8 cellular contexts compared by ENCODE assay signal in the genomic region with DNA sequence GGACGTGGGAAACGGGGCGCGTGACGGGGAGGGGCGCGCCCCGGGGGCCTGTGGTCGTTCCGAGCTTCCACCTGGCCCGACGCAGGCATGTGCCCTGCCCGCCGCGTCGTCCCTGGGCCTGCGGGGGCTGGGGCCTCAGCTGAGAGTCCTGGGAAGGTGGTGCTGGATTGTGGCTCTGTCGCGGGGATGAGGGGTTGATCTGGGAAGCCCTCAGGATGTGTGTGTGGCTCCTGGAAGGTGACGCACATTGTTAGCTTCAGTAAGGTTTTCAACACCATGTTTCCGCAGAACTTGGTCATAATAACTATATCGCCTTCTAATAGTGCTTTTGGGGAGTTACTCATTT.
A peak's percentile ranks its signal among the peaks of the same experiment; 100 is the strongest.
DNase-seq lines count a peak whose midpoint lies in the region; ATAC-seq and TF ChIP-seq lines count a peak whose summit lies in the region.

No MANE protein-coding gene starts in this region.

- 25 to 37% methylated on average over 22 of the region's 22 CpGs for WGBS in esophagus, 2 donors

- peak overlapping the region; percentile 94 for H3K4me3 ChIP-seq in SK-N-MC
- H3K4me3 ChIP-seq in esophagus (ENCODE audit: low read depth in 1 of 2, low read length in 2 of 2) = peak overlapping the region; percentile 59 to 89
- H3K4me3 ChIP-seq in neural progenitor cell = no peak overlapping the region

- H3K79me2 ChIP-seq in neural progenitor cell (ENCODE audit: low read depth) = no peaks in the 10 kb centered on the region

- no peaks in the 10 kb centered on the region for H3F3A ChIP-seq in neural progenitor cell (ENCODE audit: low read depth)

- H3K27me3 Mint-ChIP-seq in neural progenitor cell (ENCODE audit: insufficient read depth, low read depth) = no peaks in the 10 kb centered on the region

- peaks cover 2% of the 10 kb centered on the region for H3K36me3 Mint-ChIP-seq in neural progenitor cell

- H2AFZ ChIP-seq in neural progenitor cell (replicated peaks) = no peak overlapping the region

- peaks cover 22% of the 10 kb centered on the region for H3K36me3 ChIP-seq in SK-N-MC (ENCODE audit: insufficient read depth, low read length)
- peaks cover 0 to 4% of the 10 kb centered on the region in 2 donors for H3K36me3 ChIP-seq in esophagus (ENCODE audit: control insufficient read depth in 2 of 2, insufficient read depth in 2 of 2, low read length in 1 of 2)
- no peaks in the 10 kb centered on the region for H3K36me3 ChIP-seq in neural progenitor cell

- no peak overlapping the region for H3K4me2 ChIP-seq in neural progenitor cell

- no peak for TF ChIP-seq POLR2A in GM18505 (IDR thresholded peaks at IDR 0.05; ENCODE audit: borderline replicate concordance, extremely low read depth, insufficient read depth, insufficient read length)

- peak overlapping the region; percentile 86 for H3K9ac ChIP-seq in SK-N-MC (ENCODE audit: insufficient read length)
- no peak overlapping the region for H3K9ac ChIP-seq in neural progenitor cell

- H3K9me3 ChIP-seq in SK-N-MC (ENCODE audit: low read depth, low read length) = no peaks in the 10 kb centered on the region
- H3K9me3 ChIP-seq in esophagus (ENCODE audit: control insufficient read depth in 2 of 2, insufficient read depth in 1 of 2, low read depth in 1 of 2, low read length in 1 of 2) = peaks cover 0 to 3% of the 10 kb centered on the region in 2 donors
- H3K9me3 ChIP-seq in neural progenitor cell (ENCODE audit: low read depth) = no peaks in the 10 kb centered on the region

- H3K4me1 Mint-ChIP-seq in neural progenitor cell = peaks cover 10% of the 10 kb centered on the region

- peaks cover 8% of the 10 kb centered on the region for H3K9me3 Mint-ChIP-seq in neural progenitor cell

- H3K27ac ChIP-seq in SK-N-MC (no peak overlapping the region), esophagus (ENCODE audit: low read depth in 2 of 2, low read length in 1 of 2) (peak overlapping the region; percentile 30 to 73), neural progenitor cell (no peak overlapping the region)

- DNase-seq in SK-N-MC (ENCODE audit: low read depth, low spot score) (no peak), neural progenitor cell (ENCODE audit: low spot score) (no peak), SKM-1 (lab: John Stamatoyannopoulos, UW; ENCODE audit: unreplicated experiment) (no peak), NCI-H1417 treated with DMSO at 0.1 percent for 48 hours (lab: John Stamatoyannopoulos, UW) (no peak), islet precursor cell (no peak)

- H3K27me3 ChIP-seq in esophagus (ENCODE audit: control insufficient read depth in 1 of 2, insufficient read depth in 2 of 2, low read length in 2 of 2) (no peaks in the 10 kb centered on the region), neural progenitor cell (no peaks in the 10 kb centered on the region)

- no peaks in the 10 kb centered on the region for H4K20me1 ChIP-seq in neural progenitor cell (ENCODE audit: low read depth)

- H3K4me1 ChIP-seq in esophagus (ENCODE audit: control insufficient read depth in 2 of 2, insufficient read depth in 2 of 2, low read length in 1 of 2) (no peaks in the 10 kb centered on the region), neural progenitor cell (no peaks in the 10 kb centered on the region)

- peak; percentile 20 for ATAC-seq in GM18505 (IDR thresholded peaks at IDR 0.05; ENCODE audit: unreplicated experiment)
- ATAC-seq in HG02588 (IDR thresholded peaks at IDR 0.05; ENCODE audit: unreplicated experiment) = peak; percentile 16

- no peak for TF ChIP-seq CTCF in neural progenitor cell (IDR thresholded peaks at IDR 0.05)

- H3K4me3 Mint-ChIP-seq in neural progenitor cell = peak overlapping the region; percentile 89

- no peak overlapping the region for H3K27ac Mint-ChIP-seq in neural progenitor cell

Comparison
In these comparisons a context has a peak if more than half of its experiments do, and no peak if none do; other contexts are left out.
1. H3K27ac ChIP-seq: peak in esophagus (2 of 2); none in SK-N-MC (single experiment) and neural progenitor cell (single experiment).